ENCODE assay signal across 15 cellular contexts in genomic region chr13:110450016-110450900, GRCh38.
DNase-seq lines count a peak whose midpoint lies in the region; ATAC-seq and TF ChIP-seq lines count a peak whose summit lies in the region.
"Had no signal": no experiment of that assay in that cellular context is flagged by ENCODE, and none has a peak within 500 bp of the region (broad histone marks: within the 10 kb centered on the region; RNA-seq: fewer than 3 reads in every experiment).

No MANE protein-coding gene starts in this region.

- no peak for TF ChIP-seq POLR2A in esophagus muscularis mucosa (IDR thresholded peaks at IDR 0.05; ENCODE audit: low read depth)

- intact Hi-C loops in cardiac septum (cut with DNase I) (no loop called here), heart right ventricle (cut with DNase I) (loop anchor here in 5 of 10 donors (10.0 kb wide), 3 partner anchors 115 to 365 kb away; partner anchors contain the start of gene RAB20 (in 2 of the 5)), esophagus muscularis mucosa (cut with DNase I) (loop anchor here (10.0 kb wide), 1 partner anchor 365 kb away; no protein-coding TSS in a partner anchor)

- peaks cover 56% of the 10 kb centered on the region for H3K36me3 Mint-ChIP-seq in osteocyte (ENCODE audit: unreplicated experiment)
- H3K36me3 Mint-ChIP-seq in type B pancreatic cell = peaks cover 12% of the 10 kb centered on the region
- H3K36me3 Mint-ChIP-seq: CD14-positive monocyte had no signal

- H3K4me3 ChIP-seq in heart right ventricle = no peak overlapping the region
- no peak overlapping the region for H3K4me3 ChIP-seq in esophagus muscularis mucosa
- no peak overlapping the region for H3K4me3 ChIP-seq in thoracic aorta

- no peak for TF ChIP-seq EP300 in esophagus muscularis mucosa (IDR thresholded peaks at IDR 0.05)

- H3K9me3 Mint-ChIP-seq in osteocyte (ENCODE audit: unreplicated experiment) = no peaks in the 10 kb centered on the region
- H3K9me3 Mint-ChIP-seq in type B pancreatic cell = no peaks in the 10 kb centered on the region

- TF ChIP-seq CTCF in heart right ventricle (IDR thresholded peaks at IDR 0.05) (no peak), esophagus muscularis mucosa (IDR thresholded peaks at IDR 0.05) (no peak), osteocyte (IDR thresholded peaks at IDR 0.05) (no peak), thoracic aorta (IDR thresholded peaks at IDR 0.05) (no peak), type B pancreatic cell (conservative IDR thresholded peaks at IDR 0.05) (no peak)

- H3K27ac Mint-ChIP-seq in osteocyte (ENCODE audit: unreplicated experiment) = peak overlapping the region; percentile 54
- no peak overlapping the region for H3K27ac Mint-ChIP-seq in type B pancreatic cell

- H3K4me3 Mint-ChIP-seq in osteocyte (ENCODE audit: unreplicated experiment) (no peak overlapping the region), type B pancreatic cell (no peak overlapping the region)
- H3K4me3 Mint-ChIP-seq: CD14-positive monocyte had no signal

- no peaks in the 10 kb centered on the region for H3K27me3 ChIP-seq in heart right ventricle
- H3K27me3 ChIP-seq in esophagus muscularis mucosa = no peaks in the 10 kb centered on the region
- H3K27me3 ChIP-seq in thoracic aorta (replicated peaks; ENCODE audit: insufficient read depth) = no peaks in the 10 kb centered on the region

- H3K4me1 Mint-ChIP-seq in osteocyte (ENCODE audit: unreplicated experiment) = peaks cover 46% of the 10 kb centered on the region
- H3K4me1 Mint-ChIP-seq in type B pancreatic cell (ENCODE audit: unreplicated experiment) = peaks cover 20% of the 10 kb centered on the region

- no peak for ATAC-seq in heart right ventricle
- no peak for ATAC-seq in thoracic aorta (ENCODE audit: insufficient number of reproducible peaks, low FRiP score, low read depth)
- ATAC-seq in GM21619 (IDR thresholded peaks at IDR 0.05; ENCODE audit: unreplicated experiment) = no peak

- H3K36me3 ChIP-seq in heart right ventricle = peaks cover 3 to 100% (median 66%) of the 10 kb centered on the region in 9 donors
- H3K36me3 ChIP-seq in esophagus muscularis mucosa = peaks cover 27 to 100% (median 92%) of the 10 kb centered on the region in 4 donors
- peaks cover 71% of the 10 kb centered on the region for H3K36me3 ChIP-seq in thoracic aorta

- H3K27ac ChIP-seq in heart right ventricle (no peak overlapping the region), esophagus muscularis mucosa (replicated peaks in 1 of 4) (peak overlapping the region; percentile 71 to 83 (median 81)), thoracic aorta (peak overlapping the region; percentile 5 to 18)

- H3K9me3 ChIP-seq in heart right ventricle (no peaks in the 10 kb centered on the region), esophagus muscularis mucosa (no peaks in the 10 kb centered on the region), thoracic aorta (no peaks in the 10 kb centered on the region)

- peak; percentile 57 for DNase-seq in cardiac septum (ENCODE audit: low spot score)
- no peak for DNase-seq in heart right ventricle
- no peak for DNase-seq in esophagus muscularis mucosa (ENCODE audit: extremely low spot score)
- no peak for DNase-seq in osteocyte (ENCODE audit: extremely low spot score, unreplicated experiment)
- DNase-seq in thoracic aorta (ENCODE audit: low spot score) = no peak
- DNase-seq in type B pancreatic cell (ENCODE audit: extremely low spot score, unreplicated experiment) = no peak
- no peak for DNase-seq in hippocampal formation (lab: John Stamatoyannopoulos, UW)
- DNase-seq: 8988T, DMS 273 treated with DMSO at 0.1 percent for 48 hours, GOT3, KBM-7, MV-4-11, NCI-H1694 treated with DMSO at 0.1 percent for 48 hours had no signal

- H3K4me1 ChIP-seq in heart right ventricle (peaks cover 0 to 4% (median 0%) of the 10 kb centered on the region in 9 donors), esophagus muscularis mucosa (peaks cover 0 to 40% (median 38%) of the 10 kb centered on the region in 4 donors), thoracic aorta (ENCODE audit: control insufficient read depth in 1 of 2, low read depth in 2 of 2) (no peaks in the 10 kb centered on the region)

- 93 to 94% methylated on average over 24 of the region's 24 CpGs for WGBS in heart right ventricle, 2 donors
- WGBS in esophagus muscularis mucosa = 88% methylated on average over 23 of the region's 24 CpGs

- H3K27me3 Mint-ChIP-seq in osteocyte (ENCODE audit: unreplicated experiment) = no peaks in the 10 kb centered on the region
- H3K27me3 Mint-ChIP-seq in type B pancreatic cell = no peaks in the 10 kb centered on the region

Comparison
In these comparisons a context has a peak if more than half of its experiments do, and no peak if none do; other contexts are left out.
1. H3K27ac ChIP-seq: peak in esophagus muscularis mucosa (4 of 4) and thoracic aorta (2 of 2); none in heart right ventricle (0 of 10).